Comparison of ENCODE assay signal across 8 cellular contexts in the genomic region with DNA sequence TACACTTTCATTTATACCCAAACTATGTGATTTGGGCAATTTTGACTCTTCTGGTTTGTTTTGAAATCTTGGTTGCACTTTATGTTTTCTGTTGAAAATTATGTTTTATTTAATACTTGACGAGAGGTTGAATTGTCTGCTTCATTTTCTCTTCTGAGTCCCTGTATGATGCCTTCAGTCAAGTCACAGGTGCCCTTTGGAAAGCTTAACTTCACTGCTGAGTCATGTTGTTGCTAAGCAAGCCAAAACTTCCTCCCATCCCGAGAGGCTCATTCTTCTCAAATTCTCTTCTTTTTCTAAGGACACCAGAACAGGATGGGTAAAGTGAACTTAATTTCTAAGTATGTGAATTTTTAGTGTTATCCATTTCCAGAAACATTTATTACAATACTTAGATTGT.
DNase-seq lines count a peak whose midpoint lies in the region; ATAC-seq and TF ChIP-seq lines count a peak whose summit lies in the region.

No MANE protein-coding gene starts in this region.

- no peak for TF ChIP-seq CTCF in upper lobe of left lung (IDR thresholded peaks at IDR 0.05)

- TF ChIP-seq EP300 in upper lobe of left lung (IDR thresholded peaks at IDR 0.05) = no peak

- DNase-seq in A172 (ENCODE audit: low spot score) (peak; percentile 63), astrocyte of the hippocampus (ENCODE audit: low read depth, low spot score) (peak; percentile 15), AML-193 (lab: John Stamatoyannopoulos, UW) (no peak), NCI-H524 (lab: John Stamatoyannopoulos, UW) (no peak), right cardiac atrium (no peak), upper lobe of left lung (no peak)

- intact Hi-C loops in right cardiac atrium (cut with DNase I) = no loop called here

- no peaks in the 10 kb centered on the region for H3K36me3 ChIP-seq in upper lobe of left lung

- no peaks in the 10 kb centered on the region for H3K9me3 ChIP-seq in right cardiac atrium (ENCODE audit: control insufficient read depth, low read length)
- no peaks in the 10 kb centered on the region for H3K9me3 ChIP-seq in upper lobe of left lung

- TF ChIP-seq POLR2A in upper lobe of left lung (IDR thresholded peaks at IDR 0.05) = no peak

- no peak overlapping the region for H3K27ac ChIP-seq in right cardiac atrium (ENCODE audit: low read length)
- H3K27ac ChIP-seq in upper lobe of left lung = no peak overlapping the region

- 73% methylated on average over 2 of the region's 2 CpGs for WGBS in right cardiac atrium
- 65 to 74% methylated on average over 2 of the region's 2 CpGs for WGBS in upper lobe of left lung, 2 donors

- no peak overlapping the region for H3K4me3 ChIP-seq in right cardiac atrium (ENCODE audit: low read length)
- H3K4me3 ChIP-seq in upper lobe of left lung = no peak overlapping the region

- H3K27me3 ChIP-seq in right cardiac atrium (ENCODE audit: control insufficient read depth, insufficient read depth) (no peaks in the 10 kb centered on the region), upper lobe of left lung (no peaks in the 10 kb centered on the region)

- ATAC-seq in GM19351 (IDR thresholded peaks at IDR 0.05; ENCODE audit: unreplicated experiment) (peak; percentile 23), HG03196 (IDR thresholded peaks at IDR 0.05; ENCODE audit: unreplicated experiment) (peak; percentile 28), right cardiac atrium (no peak), upper lobe of left lung (ENCODE audit: low FRiP score in 2 of 2) (no peak)

- H3K4me1 ChIP-seq in right cardiac atrium (ENCODE audit: control insufficient read depth, insufficient read depth, low read length) (no peaks in the 10 kb centered on the region), upper lobe of left lung (no peaks in the 10 kb centered on the region)

Comparison
In these comparisons a context has a peak if more than half of its experiments do, and no peak if none do; other contexts are left out.
1. DNase-seq: peak in A172 (single experiment) and astrocyte of the hippocampus (single experiment); none in AML-193 (0 of 2), NCI-H524 (0 of 2), right cardiac atrium (0 of 3) and upper lobe of left lung (0 of 2).
2. ATAC-seq: peak in GM19351 (single experiment) and HG03196 (single experiment); none in right cardiac atrium (0 of 2) and upper lobe of left lung (0 of 2).